Comparison of ENCODE assay signal across 10 cellular contexts in the genomic region with DNA sequence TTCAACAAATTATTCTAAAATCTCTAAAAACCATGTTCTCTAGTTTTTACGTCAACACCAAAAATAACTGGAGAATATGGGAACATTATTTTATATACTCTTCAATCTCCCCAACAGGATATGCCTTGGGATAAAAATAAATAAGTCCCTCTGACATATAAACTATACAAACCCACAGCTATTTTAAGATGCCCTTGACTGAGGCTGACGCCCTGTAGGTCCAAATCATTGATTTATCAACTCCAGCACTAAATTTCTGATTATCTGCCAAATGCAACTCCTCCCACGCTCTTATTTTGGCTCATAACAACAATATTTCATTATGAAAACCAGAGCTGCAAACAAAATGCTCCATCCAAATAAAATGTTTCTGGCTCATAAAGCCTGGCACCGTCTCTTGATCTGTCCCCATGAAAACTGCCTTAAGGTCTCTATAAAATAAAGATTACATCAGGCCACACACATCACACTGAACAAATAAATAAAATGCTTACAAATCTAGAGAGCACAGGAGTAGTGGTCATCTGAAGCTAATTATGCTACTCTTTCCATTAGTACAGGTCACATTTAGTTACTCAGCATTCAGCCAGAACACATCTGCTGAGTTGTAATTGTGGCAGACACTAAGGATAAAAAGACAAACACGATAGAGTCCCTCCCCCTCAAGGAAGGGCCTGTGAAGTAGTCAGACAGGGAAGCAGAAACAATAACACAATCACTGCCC. TPM values are rescaled to one million over a fixed set of nuclear protein-coding genes. Genes with fewer than 3 reads are reported as not detected.
DNase-seq lines count a peak whose midpoint lies in the region; ATAC-seq and TF ChIP-seq lines count a peak whose summit lies in the region.
"Had no signal": no experiment of that assay in that cellular context is flagged by ENCODE, and none has a peak within 500 bp of the region (broad histone marks: within the 10 kb centered on the region; RNA-seq: fewer than 3 reads in every experiment).

No MANE protein-coding gene starts in this region.

- TF ChIP-seq POLR2A in heart left ventricle (IDR thresholded peaks at IDR 0.05): no peak
- no peak for TF ChIP-seq POLR2A in stomach (IDR thresholded peaks at IDR 0.05)

- 34 to 42% (median 36%) methylated on average over 5 of the region's 5 CpGs for WGBS in heart left ventricle, 4 donors
- 42 to 53% (median 48%) methylated on average over 5 of the region's 5 CpGs for WGBS in stomach, 5 donors

- peak; percentile 23 for DNase-seq in DMS53 (lab: John Stamatoyannopoulos, UW)
- no peak for DNase-seq in DMS53 treated with DMSO at 0.1 percent for 48 hours (lab: John Stamatoyannopoulos, UW; ENCODE audit: unreplicated experiment)
- DNase-seq in heart left ventricle: no peak
- no peak for DNase-seq in stomach
- DNase-seq in activated naive CD8-positive, alpha-beta T cell treated with anti-CD3 and anti-CD28 coated beads for 36 hours: no peak
- DNase-seq: 8988T; stimulated activated naive CD4-positive, alpha-beta T cell treated with Interleukin-2 at 50 U/mL for 16 hours had no signal

- H3K9me3 ChIP-seq in heart left ventricle: no peaks in the 10 kb centered on the region
- no peaks in the 10 kb centered on the region for H3K9me3 ChIP-seq in stomach

- H3K27me3 ChIP-seq in heart left ventricle (no peaks in the 10 kb centered on the region), stomach (no peaks in the 10 kb centered on the region)

- no peaks in the 10 kb centered on the region for H3K27me3 Mint-ChIP-seq in activated naive CD8-positive, alpha-beta T cell treated with anti-CD3 and anti-CD28 coated beads for 36 hours

- intact Hi-C loops in heart left ventricle (cut with DNase I): loop anchor here in 1 of 10 donors (10.0 kb wide), 2 partner anchors 69 to 299 kb away; a partner anchor contains a TSS
- intact Hi-C loops in stomach (cut with DNase I; ENCODE audit: low total_unique reads): no loop called here

- H3K4me3 ChIP-seq in heart left ventricle (no peak overlapping the region), stomach (no peak overlapping the region)

- H3K36me3 ChIP-seq in heart left ventricle (peaks cover 0 to 13% (median 0%) of the 10 kb centered on the region in 9 donors), stomach (no peaks in the 10 kb centered on the region)

- H3K4me1 Mint-ChIP-seq in activated naive CD8-positive, alpha-beta T cell treated with anti-CD3 and anti-CD28 coated beads for 36 hours: peaks cover 18% of the 10 kb centered on the region

- peaks cover 2% of the 10 kb centered on the region for H3K36me3 Mint-ChIP-seq in activated naive CD8-positive, alpha-beta T cell treated with anti-CD3 and anti-CD28 coated beads for 36 hours

- TF ChIP-seq EP300 in stomach (IDR thresholded peaks at IDR 0.05): no peak

- TF ChIP-seq CTCF in VCaP (conservative IDR thresholded peaks at IDR 0.05) (no peak), heart left ventricle (IDR thresholded peaks at IDR 0.05) (no peak), stomach (IDR thresholded peaks at IDR 0.05) (no peak)

- peak overlapping the region; percentile 56 for H3K27ac ChIP-seq in VCaP
- peak overlapping the region in 5 of 12 donors; percentile 4 to 59 (median 39) for H3K27ac ChIP-seq in heart left ventricle
- H3K27ac ChIP-seq in stomach: peak overlapping the region in 3 of 5 donors; percentile 5 to 49 (median 37)

- peak; percentile 38 to 61 (median 58) for ATAC-seq in heart left ventricle
- ATAC-seq in HG03457 (IDR thresholded peaks at IDR 0.05; ENCODE audit: unreplicated experiment): no peak
- no peak for ATAC-seq in HG03045 (IDR thresholded peaks at IDR 0.05; ENCODE audit: unreplicated experiment)

- no peak overlapping the region for H3K4me3 Mint-ChIP-seq in activated naive CD8-positive, alpha-beta T cell treated with anti-CD3 and anti-CD28 coated beads for 36 hours

- H3K4me1 ChIP-seq in heart left ventricle (peaks cover 0 to 48% (median 31%) of the 10 kb centered on the region in 12 donors), stomach (peaks cover 4 to 53% (median 35%) of the 10 kb centered on the region in 4 donors)

- H3K27ac Mint-ChIP-seq in activated naive CD8-positive, alpha-beta T cell treated with anti-CD3 and anti-CD28 coated beads for 36 hours: no peak overlapping the region

- H3K9me3 Mint-ChIP-seq in activated naive CD8-positive, alpha-beta T cell treated with anti-CD3 and anti-CD28 coated beads for 36 hours: no peaks in the 10 kb centered on the region

RNA-seq across cellular contexts. Expression of a gene that starts 28.8 kb away (rescaled TPM):
- total RNA-seq in heart left ventricle (10 to 100 TPM; 18.8 to 38.7 (median 24.8) TPM), stomach (10 to 100 TPM; 17.4 to 76.9 (median 20.4) TPM)
- polyA plus RNA-seq in heart left ventricle (10 to 100 TPM in 1 of 2 donors, 1 to 10 TPM in 1; 4.6 to 10.9 TPM), stomach (1 to 10 TPM; 5.1 to 5.3 (median 5.3) TPM)
- total RNA-seq in activated naive CD8-positive, alpha-beta T cell treated with anti-CD3 and anti-CD28 coated beads for 36 hours: 10 to 100 TPM; 28.6 to 34.8 TPM

Comparison
In these comparisons a context has a peak if more than half of its experiments do, and no peak if none do; other contexts are left out.
1. ATAC-seq: peak in heart left ventricle (4 of 4); none in HG03457 (single experiment) and HG03045 (single experiment).